Comparison of ENCODE assay signal across 8 cellular contexts in the genomic region with DNA sequence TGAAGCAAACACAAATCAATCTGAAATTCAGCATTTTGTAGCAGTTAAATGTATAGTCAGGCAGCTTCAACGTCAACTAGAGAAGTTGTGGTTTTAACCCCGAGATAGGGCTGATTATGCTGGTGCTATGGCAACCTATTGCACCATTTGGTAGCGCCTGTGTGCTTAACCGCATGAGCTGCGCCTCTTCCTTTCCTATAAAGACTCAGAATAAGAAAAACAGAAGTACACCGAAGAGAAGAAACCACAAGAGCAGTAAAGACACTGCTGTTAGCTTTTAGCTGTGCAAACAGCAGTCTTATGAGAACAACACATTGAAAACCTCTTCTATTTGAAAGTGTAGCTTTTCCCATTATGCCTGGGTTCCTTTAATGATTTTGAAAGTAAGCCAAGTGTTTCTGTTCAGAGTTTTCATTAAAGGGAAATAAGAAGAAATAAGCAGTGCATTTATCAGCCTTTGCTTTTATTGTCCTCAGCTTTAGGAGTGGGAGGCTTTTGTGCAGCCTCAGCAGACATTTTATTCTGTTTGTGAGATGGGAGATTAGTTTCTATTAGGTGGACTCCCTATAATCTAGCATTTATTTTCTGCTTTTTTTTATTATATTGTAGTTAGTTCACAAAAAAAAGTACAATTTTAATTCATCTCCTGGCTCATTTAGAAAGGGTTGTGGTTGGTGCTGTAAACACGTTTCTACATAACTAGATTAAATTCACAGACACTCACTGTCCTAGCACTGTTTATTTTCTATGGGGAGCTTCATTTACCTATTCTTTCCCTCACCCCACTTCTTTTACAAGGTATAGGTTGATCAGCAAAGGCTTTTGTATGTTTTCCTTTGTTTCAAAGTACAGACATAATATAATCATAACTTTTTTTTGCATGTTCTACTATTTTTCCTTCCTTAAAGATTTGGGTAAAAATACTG. TPM values are rescaled to one million over a fixed set of nuclear protein-coding genes. Genes with fewer than 3 reads are reported as not detected.
DNase-seq lines count a peak whose midpoint lies in the region; ATAC-seq, FAIRE-seq and TF ChIP-seq lines count a peak whose summit lies in the region.

No MANE protein-coding gene starts in this region.

- H3K27me3 ChIP-seq in SK-N-SH (ENCODE audit: insufficient read depth) (no peaks in the 10 kb centered on the region), right cardiac atrium (ENCODE audit: control insufficient read depth, insufficient read depth) (no peaks in the 10 kb centered on the region), small intestine (ENCODE audit: control insufficient read depth in 2 of 2, insufficient read depth in 2 of 2, low read length in 2 of 2) (no peaks in the 10 kb centered on the region)

- in situ Hi-C loops in KBM-7 (cut with MboI; ENCODE audit: low pct_unique_long_range_greater_than_20kb, low sequenced_read_pairs) = no loop called here

- H3K36me3 Mint-ChIP-seq in activated naive CD8-positive, alpha-beta T cell treated with anti-CD3 and anti-CD28 coated beads for 36 hours = peaks cover 42% of the 10 kb centered on the region

- H3K4me2 ChIP-seq in SK-N-SH = peak overlapping the region; percentile 47

- no peaks in the 10 kb centered on the region for H3K79me2 ChIP-seq in SK-N-SH (ENCODE audit: insufficient read depth)

- H3K9me3 Mint-ChIP-seq in activated naive CD8-positive, alpha-beta T cell treated with anti-CD3 and anti-CD28 coated beads for 36 hours = no peaks in the 10 kb centered on the region

- H3K27ac Mint-ChIP-seq in activated naive CD8-positive, alpha-beta T cell treated with anti-CD3 and anti-CD28 coated beads for 36 hours = peak overlapping the region; percentile 92

- POLR2A ChIA-PET in SK-N-SH (lab: Yijun Ruan, JAX) = no interaction called here

- H3K9me2 ChIP-seq in SK-N-SH = no peaks in the 10 kb centered on the region

- CTCF ChIA-PET in SK-N-SH (lab: Yijun Ruan, JAX) = interaction anchor here (0.9 to 1.5 kb wide), 3 partner anchors 10 to 1156 kb away, joined by 3 to 4 read pairs (median 4); no protein-coding TSS in a partner anchor

- peak in 1 of 2 experiments; percentile 78; a peak in 1 of 4 replicates for TF ChIP-seq EP300 in SK-N-SH (IDR thresholded peaks at IDR 0.05; ENCODE audit: borderline replicate concordance in 1 of 2, low read depth in 1 of 2, low read length in 1 of 2)

- H3K27me3 Mint-ChIP-seq in activated naive CD8-positive, alpha-beta T cell treated with anti-CD3 and anti-CD28 coated beads for 36 hours = no peaks in the 10 kb centered on the region

- peaks cover 82% of the 10 kb centered on the region for H3K4me1 Mint-ChIP-seq in activated naive CD8-positive, alpha-beta T cell treated with anti-CD3 and anti-CD28 coated beads for 36 hours

- H3K4me1 ChIP-seq in SK-N-SH (ENCODE audit: control insufficient read depth in 1 of 2, insufficient read depth in 2 of 2, low read depth in 1 of 2, low read length in 1 of 2) = peaks cover 33 to 40% of the 10 kb centered on the region in 2 experiments; a peak in 3 of 4 replicates
- H3K4me1 ChIP-seq in right cardiac atrium (ENCODE audit: control insufficient read depth, insufficient read depth, low read length) = no peaks in the 10 kb centered on the region
- H3K4me1 ChIP-seq in small intestine (ENCODE audit: control insufficient read depth in 2 of 2, insufficient read depth in 1 of 2, low read depth in 1 of 2, low read length in 1 of 2) = no peaks in the 10 kb centered on the region

- peak overlapping the region; percentile 66 for H3K9ac ChIP-seq in SK-N-SH

- peaks cover 19% of the 10 kb centered on the region for H3F3A ChIP-seq in SK-N-SH (replicated peaks; ENCODE audit: insufficient read depth)

- no peaks in the 10 kb centered on the region for H4K20me1 ChIP-seq in SK-N-SH (ENCODE audit: insufficient read depth)

- no peak for FAIRE-seq in small intestine (lab: Jason Lieb, UNC)

- ATAC-seq in GM21737 (IDR thresholded peaks at IDR 0.05; ENCODE audit: unreplicated experiment) (peak; percentile 98), right cardiac atrium (peak; percentile 80 to 90)

- H3K9me3 ChIP-seq in SK-N-SH = no peaks in the 10 kb centered on the region
- no peaks in the 10 kb centered on the region for H3K9me3 ChIP-seq in right cardiac atrium (ENCODE audit: control insufficient read depth, low read length)
- no peaks in the 10 kb centered on the region for H3K9me3 ChIP-seq in small intestine (ENCODE audit: control insufficient read depth, low read depth)

- H2AFZ ChIP-seq in SK-N-SH (ENCODE audit: low read depth) = peak overlapping the region; percentile 58

- peak overlapping the region; percentile 87 to 95 for H3K27ac ChIP-seq in SK-N-SH (ENCODE audit: low read depth in 2 of 2, low read length in 1 of 2)
- no peak overlapping the region for H3K27ac ChIP-seq in right cardiac atrium (ENCODE audit: low read length)
- peak overlapping the region; percentile 41 to 75 for H3K27ac ChIP-seq in small intestine (ENCODE audit: low read depth in 1 of 2, low read length in 1 of 2)

- DNase-seq in GM03348 (ENCODE audit: low spot score) (peak; percentile 65), KBM-7 (peak; percentile 98), SK-N-SH (peak; percentile 22), right cardiac atrium (peak; percentile 41 to 73 (median 64)), small intestine (peak; percentile 76), RKO (ENCODE audit: low spot score) (no peak)
- DNase-seq in activated naive CD8-positive, alpha-beta T cell treated with anti-CD3 and anti-CD28 coated beads for 36 hours = peak; percentile 81

- TF ChIP-seq CTCF in SK-N-SH (IDR thresholded peaks at IDR 0.05) = no peak

- WGBS in SK-N-SH (ENCODE audit: low lambda C conversion rate) = 20% methylated on average over 7 of the region's 7 CpGs
- 20% methylated on average over 7 of the region's 7 CpGs for WGBS in right cardiac atrium
- 10 to 14% (median 14%) methylated on average over 7 of the region's 7 CpGs for WGBS in small intestine, 3 donors

- H3K4me3 ChIP-seq in SK-N-SH (ENCODE audit: low read depth in 2 of 2, low read length in 1 of 2) (peak overlapping the region in 1 of 2 experiments; percentile 15; a peak in 1 of 4 replicates), right cardiac atrium (ENCODE audit: low read length) (no peak overlapping the region), small intestine (ENCODE audit: low read depth in 1 of 2, low read length in 2 of 2) (no peak overlapping the region)

- peak overlapping the region; percentile 61 for H3K4me3 Mint-ChIP-seq in activated naive CD8-positive, alpha-beta T cell treated with anti-CD3 and anti-CD28 coated beads for 36 hours

- no peak for TF ChIP-seq RAD21 in SK-N-SH (IDR thresholded peaks at IDR 0.05; ENCODE audit: low read length)

- no peaks in the 10 kb centered on the region for H3K36me3 ChIP-seq in SK-N-SH (replicated peaks in 1 of 2; ENCODE audit: control insufficient read depth in 1 of 2, insufficient read depth in 2 of 2, low read length in 1 of 2)
- no peaks in the 10 kb centered on the region for H3K36me3 ChIP-seq in small intestine (ENCODE audit: control insufficient read depth in 2 of 2, insufficient read depth in 2 of 2, low read length in 2 of 2)

- intact Hi-C loops in right cardiac atrium (cut with DNase I) = no loop called here

TF ChIP-seq in SK-N-SH, 30 proteins besides CTCF, POLR2A, EP300 and RAD21 (continues in another document):
- TF ChIP-seq RFX5 (IDR thresholded peaks at IDR 0.05; ENCODE audit: low read length) (no peak), JUND (IDR thresholded peaks at IDR 0.05) (peak; percentile 21), PBX3 (IDR thresholded peaks at IDR 0.05) (peak; percentile 33; the same call in 1 of the 2 replicates), POLR2AphosphoS5 (IDR thresholded peaks at IDR 0.05; ENCODE audit: low read depth, low read length) (peak; percentile 18; the same call in 1 of the 2 replicates), RXRA (IDR thresholded peaks at IDR 0.05; ENCODE audit: borderline replicate concordance, low read depth) (no peak; the same call in 1 of the 2 replicates)
- TF ChIP-seq, protein P1, sequence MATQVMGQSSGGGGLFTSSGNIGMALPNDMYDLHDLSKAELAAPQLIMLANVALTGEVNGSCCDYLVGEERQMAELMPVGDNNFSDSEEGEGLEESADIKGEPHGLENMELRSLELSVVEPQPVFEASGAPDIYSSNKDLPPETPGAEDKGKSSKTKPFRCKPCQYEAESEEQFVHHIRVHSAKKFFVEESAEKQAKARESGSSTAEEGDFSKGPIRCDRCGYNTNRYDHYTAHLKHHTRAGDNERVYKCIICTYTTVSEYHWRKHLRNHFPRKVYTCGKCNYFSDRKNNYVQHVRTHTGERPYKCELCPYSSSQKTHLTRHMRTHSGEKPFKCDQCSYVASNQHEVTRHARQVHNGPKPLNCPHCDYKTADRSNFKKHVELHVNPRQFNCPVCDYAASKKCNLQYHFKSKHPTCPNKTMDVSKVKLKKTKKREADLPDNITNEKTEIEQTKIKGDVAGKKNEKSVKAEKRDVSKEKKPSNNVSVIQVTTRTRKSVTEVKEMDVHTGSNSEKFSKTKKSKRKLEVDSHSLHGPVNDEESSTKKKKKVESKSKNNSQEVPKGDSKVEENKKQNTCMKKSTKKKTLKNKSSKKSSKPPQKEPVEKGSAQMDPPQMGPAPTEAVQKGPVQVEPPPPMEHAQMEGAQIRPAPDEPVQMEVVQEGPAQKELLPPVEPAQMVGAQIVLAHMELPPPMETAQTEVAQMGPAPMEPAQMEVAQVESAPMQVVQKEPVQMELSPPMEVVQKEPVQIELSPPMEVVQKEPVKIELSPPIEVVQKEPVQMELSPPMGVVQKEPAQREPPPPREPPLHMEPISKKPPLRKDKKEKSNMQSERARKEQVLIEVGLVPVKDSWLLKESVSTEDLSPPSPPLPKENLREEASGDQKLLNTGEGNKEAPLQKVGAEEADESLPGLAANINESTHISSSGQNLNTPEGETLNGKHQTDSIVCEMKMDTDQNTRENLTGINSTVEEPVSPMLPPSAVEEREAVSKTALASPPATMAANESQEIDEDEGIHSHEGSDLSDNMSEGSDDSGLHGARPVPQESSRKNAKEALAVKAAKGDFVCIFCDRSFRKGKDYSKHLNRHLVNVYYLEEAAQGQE (IDR thresholded peaks at IDR 0.05; ENCODE audit: low read depth, low read length) = peak; percentile 17; the same call in 1 of the 2 replicates

RNA-seq across cellular contexts. Expression of gene PTPRC, which starts 43.3 kb away (rescaled TPM):
- polyA plus RNA-seq in SK-N-SH (2012; rRNA removed) (0.03 and 0.11 TPM in 2 replicates), right cardiac atrium (1.3 TPM), small intestine (1 to 10 TPM; 1.6 to 6.8 (median 3.8) TPM)
- polyA plus RNA-seq in SK-N-SH (2012; cell fraction: cytosol; rRNA removed) = 0.05 and 0.06 TPM in 2 replicates
- polyA plus RNA-seq in SK-N-SH (2012; cell fraction: nucleus; rRNA removed) = 0.10 TPM in 1 of 2 replicates, not detected in the other
- total RNA-seq in activated naive CD8-positive, alpha-beta T cell treated with anti-CD3 and anti-CD28 coated beads for 36 hours = 100 to 1,000 TPM; 421 to 422 TPM
- total RNA-seq in right cardiac atrium = 10 to 100 TPM in 3 of 4 donors, 1 to 10 TPM in 1; 9.1 to 16.2 (median 12.9) TPM
